Comparison of ENCODE assay signal across 8 cellular contexts in the genomic region with DNA sequence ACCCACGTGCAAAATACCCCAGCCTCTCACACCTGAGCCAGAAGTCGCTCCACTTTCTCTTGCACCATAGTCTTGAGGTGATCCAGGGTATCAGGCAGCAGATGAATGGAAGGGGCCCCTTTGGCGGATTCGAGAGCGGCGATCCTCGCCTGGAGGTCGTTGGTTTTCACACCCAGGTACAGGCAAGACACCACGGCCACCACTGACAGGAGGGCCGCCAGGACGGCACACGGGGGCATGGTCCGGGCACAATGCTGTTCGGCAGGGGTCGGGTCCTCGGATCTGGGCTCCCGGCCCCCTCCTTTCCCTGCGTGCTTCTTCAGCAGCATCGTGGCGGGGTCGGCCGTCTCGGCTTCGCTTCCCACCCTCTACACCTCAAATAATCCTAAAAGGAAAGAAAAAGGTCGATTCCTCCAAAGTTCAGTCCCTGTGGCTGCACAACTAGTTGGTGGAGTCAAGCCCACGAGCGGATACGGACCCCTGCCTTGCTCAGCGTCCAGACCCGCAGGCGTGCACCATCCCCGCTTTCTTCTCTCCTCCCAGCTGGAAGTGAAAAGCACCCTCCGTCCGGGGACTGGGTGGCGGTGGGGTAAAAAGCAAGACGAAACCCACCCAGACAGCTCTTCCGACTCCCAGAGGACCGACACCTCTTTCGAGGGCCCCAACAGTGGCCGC. TPM values are rescaled to one million over a fixed set of nuclear protein-coding genes. Genes with fewer than 3 reads are reported as not detected.
A peak's percentile ranks its signal among the peaks of the same experiment; 100 is the strongest.
DNase-seq lines count a peak whose midpoint lies in the region; FAIRE-seq and TF ChIP-seq lines count a peak whose summit lies in the region.

No MANE protein-coding gene starts in this region.

- peak overlapping the region; percentile 34 for H3K27ac Mint-ChIP-seq in activated CD4-positive, alpha-beta memory T cell treated with anti-CD3 and anti-CD28 coated beads, Interleukin-2, amount 10 ng/mL, durations not matched to agents 7 days and 5 days

- H3K36me3 Mint-ChIP-seq in activated CD4-positive, alpha-beta memory T cell treated with anti-CD3 and anti-CD28 coated beads, Interleukin-2, amount 10 ng/mL, durations not matched to agents 7 days and 5 days (ENCODE audit: low read depth), result no peaks in the 10 kb centered on the region

- H3K27ac ChIP-seq in cardiac muscle cell (no peak overlapping the region), rectal smooth muscle tissue (ENCODE audit: low read depth, low read length) (no peak overlapping the region)

- H3K9me3 ChIP-seq in cardiac muscle cell (ENCODE audit: low read depth), result no peaks in the 10 kb centered on the region

- H3K4me3 Mint-ChIP-seq in activated CD4-positive, alpha-beta memory T cell treated with anti-CD3 and anti-CD28 coated beads, Interleukin-2, amount 10 ng/mL, durations not matched to agents 7 days and 5 days, result peak overlapping the region; percentile 45

- H3K36me3 ChIP-seq in cardiac muscle cell (no peaks in the 10 kb centered on the region), rectal smooth muscle tissue (ENCODE audit: control insufficient read depth, insufficient read depth, low read length) (no peaks in the 10 kb centered on the region)

- H3K27me3 Mint-ChIP-seq in activated CD4-positive, alpha-beta memory T cell treated with anti-CD3 and anti-CD28 coated beads, Interleukin-2, amount 10 ng/mL, durations not matched to agents 7 days and 5 days, result peaks cover 71% of the 10 kb centered on the region

- POLR2A ChIA-PET in activated CD4-positive, alpha-beta memory T cell treated with anti-CD3 and anti-CD28 coated beads, Interleukin-2, amount 10 ng/mL, durations not matched to agents 7 days and 5 days (lab: Charles Lee), result no interaction called here

- CTCF ChIA-PET in activated CD4-positive, alpha-beta memory T cell treated with anti-CD3 and anti-CD28 coated beads, Interleukin-2, amount 10 ng/mL, durations not matched to agents 7 days and 5 days (lab: Charles Lee), result no interaction called here

- H3K4me3 ChIP-seq in cardiac muscle cell, result peak overlapping the region; percentile 56
- H3K4me3 ChIP-seq in rectal smooth muscle tissue (ENCODE audit: low read length), result peak overlapping the region; percentile 67

- FAIRE-seq in GM12891 (lab: Jason Lieb, UNC), result no peak

- TF ChIP-seq POLR2A in GM12891 (IDR thresholded peaks at IDR 0.05; ENCODE audit: low read depth, low read length), result no peak

- no peaks in the 10 kb centered on the region for H3K9me3 Mint-ChIP-seq in activated CD4-positive, alpha-beta memory T cell treated with anti-CD3 and anti-CD28 coated beads, Interleukin-2, amount 10 ng/mL, durations not matched to agents 7 days and 5 days

- no peak overlapping the region for H3K9ac ChIP-seq in rectal smooth muscle tissue (ENCODE audit: low read length)

- H3K4me1 Mint-ChIP-seq in activated CD4-positive, alpha-beta memory T cell treated with anti-CD3 and anti-CD28 coated beads, Interleukin-2, amount 10 ng/mL, durations not matched to agents 7 days and 5 days, result peaks cover 14% of the 10 kb centered on the region

- H3K4me1 ChIP-seq in cardiac muscle cell (ENCODE audit: low read depth) (peaks cover 5% of the 10 kb centered on the region), rectal smooth muscle tissue (ENCODE audit: control insufficient read depth, insufficient read depth, low read length) (no peaks in the 10 kb centered on the region)

- no peak for TF ChIP-seq CTCF in cardiac muscle cell (IDR thresholded peaks at IDR 0.05; ENCODE audit: low read depth, low read length)

- H3K27me3 ChIP-seq in cardiac muscle cell (peaks cover 21% of the 10 kb centered on the region), rectal smooth muscle tissue (ENCODE audit: control insufficient read depth, insufficient read depth, low read length) (peaks cover 19% of the 10 kb centered on the region)

- DNase-seq in GM12891 (ENCODE audit: insufficient read length, low spot score) (peak; percentile 14), cardiac muscle cell (ENCODE audit: low read depth in 1 of 2, low spot score in 1 of 2) (peak in 1 of 2 donors; percentile 22), NCI-H2227 treated with DMSO at 0.1 percent for 48 hours (lab: John Stamatoyannopoulos, UW) (no peak), Kasumi-1 (lab: John Stamatoyannopoulos, UW) (no peak), A172 (ENCODE audit: low spot score) (no peak), COLO668 (lab: John Stamatoyannopoulos, UW; ENCODE audit: unreplicated experiment) (no peak)
- DNase-seq in activated CD4-positive, alpha-beta memory T cell treated with anti-CD3 and anti-CD28 coated beads, Interleukin-2, amount 10 ng/mL, durations not matched to agents 7 days and 5 days, result no peak

TF ChIP-seq in GM12891, 5 proteins besides CTCF, POLR2A, EP300 and RAD21:
- TF ChIP-seq PAX5 (IDR thresholded peaks at IDR 0.05; ENCODE audit: insufficient read depth, low read length, severe bottlenecking), result no peak
- no peak for TF ChIP-seq POLR2AphosphoS5 (IDR thresholded peaks at IDR 0.05; ENCODE audit: low read depth, low read length)
- no peak for TF ChIP-seq POU2F2 (IDR thresholded peaks at IDR 0.05; ENCODE audit: low read depth, low read length)
- no peak for TF ChIP-seq SPI1 (IDR thresholded peaks at IDR 0.05; ENCODE audit: low read depth, low read length)
- TF ChIP-seq TAF1 (IDR thresholded peaks at IDR 0.05; ENCODE audit: low read depth, low read length), result no peak

RNA-seq across cellular contexts. Expression of a gene that starts 0.6 kb away (rescaled TPM):
- polyA plus RNA-seq in GM12891 (2012; ENCODE audit: low read depth, missing spikeins), result 0.03 TPM
- not detected for total RNA-seq in activated CD4-positive, alpha-beta memory T cell treated with anti-CD3 and anti-CD28 coated beads, Interleukin-2, amount 10 ng/mL, durations not matched to agents 7 days and 5 days
- 3.9 and 8.4 TPM in 2 replicates for total RNA-seq in cardiac muscle cell
- 2.5 and 3.5 TPM in 2 replicates for polyA plus RNA-seq in cardiac muscle cell
- 0.12 TPM in 1 of 2 replicates, not detected in the other for total RNA-seq in A172 (2014; rRNA removed; shearing (Covaris generic))
